5 cellular contexts compared by ENCODE assay signal in the genomic region with DNA sequence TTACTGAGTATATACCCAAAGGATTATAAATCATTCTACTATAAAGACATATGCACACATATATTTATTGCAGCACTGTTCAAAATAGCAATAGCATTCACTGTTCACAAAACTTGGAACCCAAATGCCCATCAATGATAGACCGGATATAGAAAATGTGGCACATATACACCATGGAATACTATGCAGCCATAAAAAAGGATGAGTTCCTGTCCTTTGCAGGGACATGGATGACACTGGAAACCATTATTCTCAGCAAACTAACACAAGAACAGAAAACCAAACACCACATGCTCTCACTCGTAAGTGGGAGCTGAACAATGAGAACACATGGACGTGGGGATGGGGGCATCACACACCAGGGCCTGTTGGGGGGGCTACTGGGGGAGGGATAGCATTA. TPM values are rescaled to one million over a fixed set of nuclear protein-coding genes. Genes with fewer than 3 reads are reported as not detected.
"Had no signal": no experiment of that assay in that cellular context is flagged by ENCODE, and none has a peak within 500 bp of the region (broad histone marks: within the 10 kb centered on the region; RNA-seq: fewer than 3 reads in every experiment).

No MANE protein-coding gene starts in this region.

RNA-seq across cellular contexts. Expression of a gene that starts 40.9 kb away (rescaled TPM):
- total RNA-seq: GM23338, H1, H7, H9, HFFc6 had no signal
- polyA plus RNA-seq: GM23338, H1 had no signal
